22 cellular contexts compared by ENCODE assay signal in genomic region chr21:44971672-44971995, GRCh38. TPM values are rescaled to one million over a fixed set of nuclear protein-coding genes. Genes with fewer than 3 reads are reported as not detected.
DNase-seq lines count a peak whose midpoint lies in the region; ATAC-seq, FAIRE-seq and TF ChIP-seq lines count a peak whose summit lies in the region.
"Had no signal": no experiment of that assay in that cellular context is flagged by ENCODE, and none has a peak within 500 bp of the region (broad histone marks: within the 10 kb centered on the region; RNA-seq: fewer than 3 reads in every experiment).

No MANE protein-coding gene starts in this region.

- H3K27ac Mint-ChIP-seq in CD4-positive, CD25-positive, alpha-beta regulatory T cell = peak overlapping the region in 2 of 3 donors; percentile 26 to 65

- 88% methylated on average over 9 of the region's 10 CpGs for WGBS in esophagus muscularis mucosa
- WGBS in sigmoid colon, 2 donors = 88% methylated on average over 10 of the region's 10 CpGs

- H3K9me3 ChIP-seq in CD4-positive, CD25-positive, alpha-beta regulatory T cell (ENCODE audit: control insufficient read depth in 2 of 2, low read length in 2 of 2) = no peaks in the 10 kb centered on the region
- H3K9me3 ChIP-seq in HUES48 (ENCODE audit: control insufficient read depth, insufficient read depth, low read length) = no peaks in the 10 kb centered on the region
- H3K9me3 ChIP-seq in esophagus muscularis mucosa = no peaks in the 10 kb centered on the region
- no peaks in the 10 kb centered on the region for H3K9me3 ChIP-seq in sigmoid colon
- H3K9me3 ChIP-seq in colonic mucosa = no peaks in the 10 kb centered on the region
- H3K9me3 ChIP-seq: MG63 had no signal

- H3K9ac ChIP-seq in HUES48 (ENCODE audit: low read depth, low read length) = no peak overlapping the region
- H3K9ac ChIP-seq in colonic mucosa (ENCODE audit: low read depth in 2 of 2, low read length in 2 of 2) = no peak overlapping the region

- no peak for TF ChIP-seq POLR2A in esophagus muscularis mucosa (IDR thresholded peaks at IDR 0.05; ENCODE audit: low read depth)
- no peak for TF ChIP-seq POLR2A in sigmoid colon (IDR thresholded peaks at IDR 0.05)

- H3K4me3 ChIP-seq in CD4-positive, CD25-positive, alpha-beta regulatory T cell (ENCODE audit: low read depth, low read length) = no peak overlapping the region
- H3K4me3 ChIP-seq in HUES48 (ENCODE audit: low read depth, low read length) (no peak overlapping the region), esophagus muscularis mucosa (no peak overlapping the region), sigmoid colon (no peak overlapping the region), colonic mucosa (no peak overlapping the region)
- H3K4me3 ChIP-seq: MG63 had no signal

- no peaks in the 10 kb centered on the region for H3K27me3 Mint-ChIP-seq in CD4-positive, CD25-positive, alpha-beta regulatory T cell

- no peak for DNase-seq in CD4-positive, CD25-positive, alpha-beta regulatory T cell
- DNase-seq in esophagus muscularis mucosa (ENCODE audit: extremely low spot score) (no peak), sigmoid colon (peak; percentile 59), NOMO-1 treated with dmso at 0.1 percent for 144 hours (lab: John Stamatoyannopoulos, UW; ENCODE audit: unreplicated experiment) (no peak), colonic mucosa (no peak), D721Med (ENCODE audit: insufficient read length, low spot score) (no peak)
- DNase-seq: DMS 273 treated with DMSO at 0.1 percent for 48 hours, Kasumi-1, MG63, NCI-H1048, NCI-H146, NCI-H2029 treated with DMSO at 0.1 percent for 48 hours, NCI-H2171, NCI-H446, NCI-H69, Right ventricle myocardium superior had no signal

- FAIRE-seq in D721Med (lab: Jason Lieb, UNC) = no peak
- FAIRE-seq: G401.6, H54, HTR-8/SVneo, RCC 7860 had no signal

- no peak for TF ChIP-seq EP300 in esophagus muscularis mucosa (IDR thresholded peaks at IDR 0.05)
- TF ChIP-seq EP300 in sigmoid colon (IDR thresholded peaks at IDR 0.05) = no peak

- peaks cover 0 to 23% (median 9%) of the 10 kb centered on the region in 4 donors for H3K4me1 Mint-ChIP-seq in CD4-positive, CD25-positive, alpha-beta regulatory T cell

- TF ChIP-seq CTCF in esophagus muscularis mucosa (IDR thresholded peaks at IDR 0.05) = no peak
- TF ChIP-seq CTCF in sigmoid colon (IDR thresholded peaks at IDR 0.05) = no peak
- no peak for TF ChIP-seq CTCF in colonic mucosa (IDR thresholded peaks at IDR 0.05)
- TF ChIP-seq CTCF in D721Med (IDR thresholded peaks at IDR 0.05; ENCODE audit: insufficient read depth, missing control alignments) = no peak

- H3K27me3 ChIP-seq in CD4-positive, CD25-positive, alpha-beta regulatory T cell (ENCODE audit: control insufficient read depth, insufficient read depth, low read length) = no peaks in the 10 kb centered on the region
- H3K27me3 ChIP-seq in HUES48 (ENCODE audit: control insufficient read depth, insufficient read depth, low read length) (no peaks in the 10 kb centered on the region), esophagus muscularis mucosa (no peaks in the 10 kb centered on the region), sigmoid colon (no peaks in the 10 kb centered on the region), colonic mucosa (no peaks in the 10 kb centered on the region)
- H3K27me3 ChIP-seq: MG63 had no signal

- no peak overlapping the region for H3K27ac ChIP-seq in CD4-positive, CD25-positive, alpha-beta regulatory T cell (ENCODE audit: insufficient read depth, low read length, poor library complexity, severe bottlenecking)
- H3K27ac ChIP-seq in HUES48 (ENCODE audit: low read depth, low read length) = peak overlapping the region; percentile 20
- peak overlapping the region in 3 of 4 donors; percentile 78 to 92 (median 81) for H3K27ac ChIP-seq in esophagus muscularis mucosa (replicated peaks in 1 of 4)
- peak overlapping the region in 2 of 4 donors; percentile 11 to 28 for H3K27ac ChIP-seq in sigmoid colon
- H3K27ac ChIP-seq in colonic mucosa = no peak overlapping the region

- H3K9me3 Mint-ChIP-seq in CD4-positive, CD25-positive, alpha-beta regulatory T cell = no peaks in the 10 kb centered on the region
- H3K9me3 Mint-ChIP-seq: CD14-positive monocyte had no signal

- no peaks in the 10 kb centered on the region for H3K36me3 ChIP-seq in CD4-positive, CD25-positive, alpha-beta regulatory T cell (ENCODE audit: control insufficient read depth, insufficient read depth, low read length)
- H3K36me3 ChIP-seq in HUES48 (ENCODE audit: control insufficient read depth, insufficient read depth, low read length) (peaks cover 51% of the 10 kb centered on the region), esophagus muscularis mucosa (peaks cover 0 to 55% (median 44%) of the 10 kb centered on the region in 4 donors), sigmoid colon (peaks cover 0 to 31% (median 7%) of the 10 kb centered on the region in 4 donors), colonic mucosa (no peaks in the 10 kb centered on the region)

- peaks cover 7% of the 10 kb centered on the region for H3K36me3 Mint-ChIP-seq in CD4-positive, CD25-positive, alpha-beta regulatory T cell

- no peak overlapping the region for H3K4me3 Mint-ChIP-seq in CD4-positive, CD25-positive, alpha-beta regulatory T cell
- H3K4me3 Mint-ChIP-seq: CD14-positive monocyte had no signal

- intact Hi-C loops in esophagus muscularis mucosa (cut with DNase I) (no loop called here), sigmoid colon (cut with DNase I) (no loop called here), colonic mucosa (cut with DNase I) (no loop called here)

- peaks cover 30% of the 10 kb centered on the region for H3K4me1 ChIP-seq in CD4-positive, CD25-positive, alpha-beta regulatory T cell (ENCODE audit: control insufficient read depth, insufficient read depth, low read length, poor library complexity, severe bottlenecking)
- H3K4me1 ChIP-seq in HUES48 (ENCODE audit: control insufficient read depth, insufficient read depth, low read length) = no peaks in the 10 kb centered on the region; the same call in 1 of the 2 replicates
- H3K4me1 ChIP-seq in esophagus muscularis mucosa = peaks cover 27 to 93% (median 91%) of the 10 kb centered on the region in 4 donors
- peaks cover 0 to 79% (median 53%) of the 10 kb centered on the region in 4 donors for H3K4me1 ChIP-seq in sigmoid colon
- no peaks in the 10 kb centered on the region for H3K4me1 ChIP-seq in colonic mucosa

- no peak for ATAC-seq in CD4-positive, CD25-positive, alpha-beta regulatory T cell (ENCODE audit: low read depth in 2 of 2)

RNA-seq across cellular contexts. Expression of gene SLX9, which starts 31.8 kb away (rescaled TPM):
- total RNA-seq in CD4-positive, CD25-positive, alpha-beta regulatory T cell = 21.8 TPM
- 10 to 100 TPM in 3 of 4 donors, 1 to 10 TPM in 1; 7.6 to 12.0 (median 10.0) TPM for polyA plus RNA-seq in CD4-positive, CD25-positive, alpha-beta regulatory T cell
- 10 to 100 TPM; 20.8 to 59.3 (median 27.6) TPM for total RNA-seq in esophagus muscularis mucosa
- 10 to 100 TPM; 18.3 to 38.8 (median 22.0) TPM for total RNA-seq in sigmoid colon
- 10 to 100 TPM in 2 of 3 donors, 1 to 10 TPM in 1; 9.7 to 31.9 (median 15.0) TPM for polyA plus RNA-seq in sigmoid colon
- total RNA-seq in colonic mucosa = 10 to 100 TPM; 30.6 to 50.1 TPM

RNA-seq across cellular contexts. Expression of gene ITGB2, which starts 50.9 kb away (rescaled TPM):
- 411 TPM for total RNA-seq in CD4-positive, CD25-positive, alpha-beta regulatory T cell
- polyA plus RNA-seq in CD4-positive, CD25-positive, alpha-beta regulatory T cell = 100 to 1,000 TPM; 415 to 519 (median 446) TPM
- 100 to 1,000 TPM in 1 of 4 donors, 10 to 100 TPM in 3; 33.2 to 110 (median 44.0) TPM for total RNA-seq in esophagus muscularis mucosa
- total RNA-seq in sigmoid colon = 10 to 100 TPM; 14.7 to 82.0 (median 48.5) TPM
- polyA plus RNA-seq in sigmoid colon = 100 to 1,000 TPM in 1 of 3 donors, 10 to 100 TPM in 2; 21.0 to 103 (median 60.5) TPM
- total RNA-seq in colonic mucosa = 10 to 100 TPM; 13.1 to 27.1 TPM

Comparison
In these comparisons a context has a peak if more than half of its experiments do, and no peak if none do; other contexts are left out.
1. H3K27ac ChIP-seq: peak in HUES48 (single experiment) and esophagus muscularis mucosa (3 of 4); none in CD4-positive, CD25-positive, alpha-beta regulatory T cell (single experiment) and colonic mucosa (single experiment).